Comparison of ENCODE assay signal across 9 cellular contexts in the genomic region with DNA sequence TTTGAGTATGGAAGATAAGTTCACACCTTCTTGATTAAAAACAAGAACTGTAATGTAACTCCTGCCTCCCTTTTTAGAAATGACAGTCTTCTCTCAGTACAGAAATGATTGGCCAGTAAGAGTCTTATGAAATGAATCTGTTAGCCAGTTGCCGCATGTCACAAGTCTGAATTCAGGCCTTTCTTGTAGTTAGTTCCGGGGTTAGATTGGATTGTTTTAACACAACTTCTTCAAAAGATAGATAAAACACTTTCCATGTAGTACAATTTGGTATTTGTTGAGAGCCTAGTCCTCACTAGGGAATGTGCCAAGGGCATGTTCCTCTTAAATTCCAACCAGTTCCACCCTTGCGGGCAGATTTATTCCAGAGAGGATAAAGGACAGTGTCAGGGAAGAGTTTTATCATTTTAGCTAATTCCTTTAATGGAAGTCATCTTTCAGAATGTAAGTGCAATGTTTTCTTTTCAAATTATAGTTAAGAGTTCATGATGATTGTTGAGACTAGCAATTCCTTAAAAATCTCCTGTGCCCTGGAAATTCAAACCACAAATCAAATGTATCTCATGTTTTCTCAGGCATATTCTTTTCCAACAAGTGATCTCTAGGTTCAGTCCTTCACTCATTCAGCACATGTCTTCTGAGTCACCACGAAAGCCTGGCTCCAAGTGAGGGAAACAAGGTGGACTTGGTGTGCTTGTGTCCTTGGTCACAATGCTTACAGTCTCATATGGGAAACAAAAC. TPM values are rescaled to one million over a fixed set of nuclear protein-coding genes. Genes with fewer than 3 reads are reported as not detected.
DNase-seq lines count a peak whose midpoint lies in the region; ATAC-seq lines count a peak whose summit lies in the region.
"Had no signal": no experiment of that assay in that cellular context is flagged by ENCODE, and none has a peak within 500 bp of the region (broad histone marks: within the 10 kb centered on the region; RNA-seq: fewer than 3 reads in every experiment).

No MANE protein-coding gene starts in this region.

- CTCF ChIA-PET in activated naive CD4-positive, alpha-beta T cell treated with anti-CD3 and anti-CD28 coated beads for 36 hours (lab: Charles Lee) = interaction anchor here (1.6 kb wide), 1 partner anchor 11 kb away, joined by 3 read pairs; no protein-coding TSS in a partner anchor

- ATAC-seq in HG02840 (IDR thresholded peaks at IDR 0.05; ENCODE audit: low FRiP score, unreplicated experiment) = peak; percentile 44

- peak overlapping the region; percentile 16 for H3K9ac ChIP-seq in mucosa of stomach (ENCODE audit: low read length)

- no peaks in the 10 kb centered on the region for H3K9me3 Mint-ChIP-seq in activated naive CD4-positive, alpha-beta T cell treated with anti-CD3 and anti-CD28 coated beads for 36 hours
- H3K9me3 Mint-ChIP-seq: activated naive CD8-positive, alpha-beta T cell treated with anti-CD3 and anti-CD28 coated beads, Interleukin-2, amount 10 ng/mL, durations not matched to agents 7 days and 5 days had no signal

- no peaks in the 10 kb centered on the region for H3K9me3 ChIP-seq in mucosa of stomach (ENCODE audit: control insufficient read depth, low read length)

- peaks cover 48% of the 10 kb centered on the region for H3K4me1 Mint-ChIP-seq in activated naive CD4-positive, alpha-beta T cell treated with anti-CD3 and anti-CD28 coated beads for 36 hours (ENCODE audit: low read depth)

- H3K27me3 ChIP-seq in mucosa of stomach (ENCODE audit: control insufficient read depth, insufficient read depth, low read length) = no peaks in the 10 kb centered on the region
- no peaks in the 10 kb centered on the region for H3K27me3 ChIP-seq in H7 (ENCODE audit: control insufficient read depth, insufficient read depth, low read length)

- H3K36me3 Mint-ChIP-seq in activated naive CD4-positive, alpha-beta T cell treated with anti-CD3 and anti-CD28 coated beads for 36 hours (ENCODE audit: low read depth) = peaks cover 5% of the 10 kb centered on the region

- peak; percentile 36 for DNase-seq in activated naive CD4-positive, alpha-beta T cell treated with anti-CD3 and anti-CD28 coated beads for 36 hours
- no peak for DNase-seq in activated naive CD4-positive, alpha-beta T cell treated with Interleukin-2 at 50 U/mL for 16 hours
- peak; percentile 34 for DNase-seq in T1000 (lab: John Stamatoyannopoulos, UW)
- DNase-seq in hippocampal formation (lab: John Stamatoyannopoulos, UW) = no peak
- DNase-seq in H7 = no peak
- DNase-seq in COLO668 (lab: John Stamatoyannopoulos, UW; ENCODE audit: unreplicated experiment) = no peak
- DNase-seq: activated naive CD8-positive, alpha-beta T cell treated with anti-CD3 and anti-CD28 coated beads, Interleukin-2, amount 10 ng/mL, durations not matched to agents 7 days and 5 days had no signal

- intact Hi-C loops in activated naive CD4-positive, alpha-beta T cell treated with anti-CD3 and anti-CD28 coated beads for 36 hours (cut with micrococcal nuclease) = loop anchor here (1.0 to 2.0 kb wide), 6 partner anchors 24 to 1145 kb away; partner anchors contain the start of gene TRUB1

- H3K4me3 Mint-ChIP-seq in activated naive CD4-positive, alpha-beta T cell treated with anti-CD3 and anti-CD28 coated beads for 36 hours = no peak overlapping the region
- H3K4me3 Mint-ChIP-seq: activated naive CD8-positive, alpha-beta T cell treated with anti-CD3 and anti-CD28 coated beads, Interleukin-2, amount 10 ng/mL, durations not matched to agents 7 days and 5 days had no signal

- H3K4me3 ChIP-seq in mucosa of stomach (ENCODE audit: low read length) (no peak overlapping the region), H7 (ENCODE audit: insufficient read depth, low read depth, low read length) (no peak overlapping the region)

- H3K4me1 ChIP-seq in mucosa of stomach (ENCODE audit: control insufficient read depth, insufficient read depth, low read length) = peaks cover 22% of the 10 kb centered on the region

- H3K36me3 ChIP-seq in mucosa of stomach (ENCODE audit: control insufficient read depth, insufficient read depth, low read length) (no peaks in the 10 kb centered on the region), H7 (replicated peaks; ENCODE audit: control insufficient read depth, insufficient read depth, low read length) (no peaks in the 10 kb centered on the region; the same call in 1 of the 2 replicates)

- no peak overlapping the region for H3K27ac Mint-ChIP-seq in activated naive CD4-positive, alpha-beta T cell treated with anti-CD3 and anti-CD28 coated beads for 36 hours
- H3K27ac Mint-ChIP-seq: activated naive CD8-positive, alpha-beta T cell treated with anti-CD3 and anti-CD28 coated beads, Interleukin-2, amount 10 ng/mL, durations not matched to agents 7 days and 5 days had no signal

- H3K27me3 Mint-ChIP-seq in activated naive CD4-positive, alpha-beta T cell treated with anti-CD3 and anti-CD28 coated beads for 36 hours (ENCODE audit: low read depth) = no peaks in the 10 kb centered on the region
- H3K27me3 Mint-ChIP-seq: activated naive CD8-positive, alpha-beta T cell treated with anti-CD3 and anti-CD28 coated beads, Interleukin-2, amount 10 ng/mL, durations not matched to agents 7 days and 5 days had no signal

RNA-seq across cellular contexts. Expression of gene FHIP2A, which starts 4.1 kb away (rescaled TPM):
- 10 to 100 TPM in 1 of 2 experiments, 1 to 10 TPM in 1; 8.7 to 11.4 TPM for total RNA-seq in activated naive CD4-positive, alpha-beta T cell treated with anti-CD3 and anti-CD28 coated beads for 36 hours
- 7.8 and 13.1 TPM in 2 replicates for total RNA-seq in H7 (2014; rRNA removed; shearing (Covaris generic))

Comparison
In these comparisons a context has a peak if more than half of its experiments do, and no peak if none do; other contexts are left out.
1. DNase-seq: peak in activated naive CD4-positive, alpha-beta T cell treated with anti-CD3 and anti-CD28 coated beads for 36 hours (single experiment) and T1000 (single experiment); none in activated naive CD4-positive, alpha-beta T cell treated with Interleukin-2 at 50 U/mL for 16 hours (single experiment), hippocampal formation (0 of 2), H7 (single experiment) and COLO668 (single experiment).